ENCODE assay signal across 1 cellular context in genomic region chr4:6709230-6710114, GRCh38.
TF ChIP-seq lines count a peak whose summit lies in the region.

TSS of gene MRFAP1L1 (minus strand) at chr4:6709865. CDS start at chr4:6709629, 236 bp downstream.

TF ChIP-seq in H1, 55 proteins besides CTCF, POLR2A, EP300 and RAD21 (continued from another document):
- TF ChIP-seq CHD7 (IDR thresholded peaks at IDR 0.05; ENCODE audit: insufficient replicate concordance, low read length), result no peak
- TF ChIP-seq BCL11A (IDR thresholded peaks at IDR 0.05; ENCODE audit: low read depth in 2 of 2, low read length in 2 of 2), result no peak
- TF ChIP-seq KDM4A (IDR thresholded peaks at IDR 0.05; ENCODE audit: low read depth, low read length, severe bottlenecking), result peak; percentile 77
- no peak for TF ChIP-seq USF2 (IDR thresholded peaks at IDR 0.05; ENCODE audit: low read length)
- peak; percentile 78 for TF ChIP-seq PHF8 (conservative IDR thresholded peaks at IDR 0.05; ENCODE audit: low read depth, low read length)
- TF ChIP-seq ATF2 (IDR thresholded peaks at IDR 0.05; ENCODE audit: low read length), result no peak
- TF ChIP-seq CBX5 (IDR thresholded peaks at IDR 0.05; ENCODE audit: low read depth, low read length), result no peak
- TF ChIP-seq ZNF274 (IDR thresholded peaks at IDR 0.05; ENCODE audit: borderline replicate concordance, extremely low read depth, low read length), result no peak
- no peak for TF ChIP-seq FOSL1 (IDR thresholded peaks at IDR 0.05; ENCODE audit: insufficient read depth, low read depth, low read length)
- no peak for TF ChIP-seq SIRT6 (IDR thresholded peaks at IDR 0.05; ENCODE audit: low read length)
- no peak for TF ChIP-seq EGR1 (IDR thresholded peaks at IDR 0.05; ENCODE audit: borderline replicate concordance, low read depth, low read length)
- no peak for TF ChIP-seq GTF2F1 (IDR thresholded peaks at IDR 0.05; ENCODE audit: borderline replicate concordance, low read depth, low read length)
- TF ChIP-seq YY1 (IDR thresholded peaks at IDR 0.05; ENCODE audit: low read depth, low read length), result peak; percentile 94
- TF ChIP-seq POU5F1 (IDR thresholded peaks at IDR 0.05; ENCODE audit: low read depth, low read length), result no peak
- no peak for TF ChIP-seq BRCA1 (IDR thresholded peaks at IDR 0.05; ENCODE audit: low read depth, low read length)
- TF ChIP-seq SP2 (IDR thresholded peaks at IDR 0.05; ENCODE audit: low read length), result no peak
- TF ChIP-seq SRF (IDR thresholded peaks at IDR 0.05; ENCODE audit: low read depth, low read length), result no peak
- no peak for TF ChIP-seq NRF1 (IDR thresholded peaks at IDR 0.05; ENCODE audit: low read depth, low read length)
- peak; percentile 86 for TF ChIP-seq MAX (IDR thresholded peaks at IDR 0.05)
- no peak for TF ChIP-seq CHD2 (IDR thresholded peaks at IDR 0.05; ENCODE audit: low read length)
- TF ChIP-seq SP4 (IDR thresholded peaks at IDR 0.05; ENCODE audit: low read length), result peak; percentile 60; the same call in 1 of the 2 replicates
- TF ChIP-seq ATF3 (IDR thresholded peaks at IDR 0.05; ENCODE audit: insufficient read depth, low read depth, low read length), result peak; percentile 90
- TF ChIP-seq CBX8 (IDR thresholded peaks at IDR 0.05; ENCODE audit: borderline replicate concordance, low read depth, low read length), result no peak
- TF ChIP-seq CHD1 (IDR thresholded peaks at IDR 0.05; ENCODE audit: low read depth, low read length), result no peak
- TF ChIP-seq SIN3A (conservative IDR thresholded peaks at IDR 0.05 in 1 of 2, IDR thresholded peaks at IDR 0.05 in 1 of 2; ENCODE audit: low read depth in 1 of 2, low read length in 2 of 2), result no peak; a peak in 1 of 4 replicates
- TF ChIP-seq SIX5 (IDR thresholded peaks at IDR 0.05; ENCODE audit: low read depth, low read length), result no peak
- TF ChIP-seq TAF7 (optimal IDR thresholded peaks at IDR 0.05; ENCODE audit: borderline replicate concordance, low read depth, low read length), result peak; percentile 72
- peak; percentile 90; the same call in 1 of the 2 replicates for TF ChIP-seq RBBP5 (IDR thresholded peaks at IDR 0.05; ENCODE audit: borderline replicate concordance, low read depth, low read length)
- TF ChIP-seq TCF12 (IDR thresholded peaks at IDR 0.05; ENCODE audit: low read depth, low read length), result no peak
- 0 out of 2 replicates have a peak, but pooled peaks have one; percentile 31 for TF ChIP-seq JUND (IDR thresholded peaks at IDR 0.05; ENCODE audit: low read length)
- no peak; the same call in 1 of the 2 replicates for TF ChIP-seq CREB1 (IDR thresholded peaks at IDR 0.05)
- TF ChIP-seq JUN (IDR thresholded peaks at IDR 0.05; ENCODE audit: low read depth, low read length), result no peak
- TF ChIP-seq RNF2 (IDR thresholded peaks at IDR 0.05; ENCODE audit: borderline replicate concordance, low read depth, low read length, missing control alignments, poor library complexity, severe bottlenecking), result no peak
- TF ChIP-seq SP1 (IDR thresholded peaks at IDR 0.05; ENCODE audit: low read depth, low read length), result no peak
- TF ChIP-seq HDAC2 (IDR thresholded peaks at IDR 0.05; ENCODE audit: borderline replicate concordance in 1 of 2, low read depth in 2 of 2, low read length in 2 of 2), result 0 out of 4 replicates have a peak, but pooled peaks of 1 of the 2 experiments have one; percentile 78
- peak; percentile 78 for TF ChIP-seq ASH2L (IDR thresholded peaks at IDR 0.05; ENCODE audit: low read length)
- no peak for TF ChIP-seq RFX5 (IDR thresholded peaks at IDR 0.05; ENCODE audit: borderline replicate concordance, low read depth, low read length)
- TF ChIP-seq SUZ12 (IDR thresholded peaks at IDR 0.05; ENCODE audit: low read length), result no peak
- peak; percentile 74 for TF ChIP-seq E2F6 (IDR thresholded peaks at IDR 0.05)
- TF ChIP-seq TBP (IDR thresholded peaks at IDR 0.05; ENCODE audit: low read depth, low read length), result peak; percentile 73
- TF ChIP-seq KDM5A (IDR thresholded peaks at IDR 0.05; ENCODE audit: low read length), result 0 out of 2 replicates have a peak, but pooled peaks have one; percentile 50
- no peak for TF ChIP-seq HDAC6 (IDR thresholded peaks at IDR 0.05; ENCODE audit: low read depth, low read length)
- no peak for TF ChIP-seq CEBPB (IDR thresholded peaks at IDR 0.05; ENCODE audit: low read depth, low read length)
- TF ChIP-seq TEAD4 (IDR thresholded peaks at IDR 0.05; ENCODE audit: low read depth, low read length), result no peak
- TF ChIP-seq RXRA (IDR thresholded peaks at IDR 0.05; ENCODE audit: insufficient read depth, low read depth, low read length), result no peak
- TF ChIP-seq CTBP2 (IDR thresholded peaks at IDR 0.05; ENCODE audit: borderline replicate concordance, insufficient read depth, insufficient read length, low read length), result no peak
- TF ChIP-seq MAFK (IDR thresholded peaks at IDR 0.05; ENCODE audit: low read depth, low read length), result no peak
- no peak for TF ChIP-seq NANOG (IDR thresholded peaks at IDR 0.05; ENCODE audit: insufficient read depth, low read depth, low read length, poor library complexity, severe bottlenecking)
TF ChIP-seq in H1: peak in this region for 17.
